In the genomic region with DNA sequence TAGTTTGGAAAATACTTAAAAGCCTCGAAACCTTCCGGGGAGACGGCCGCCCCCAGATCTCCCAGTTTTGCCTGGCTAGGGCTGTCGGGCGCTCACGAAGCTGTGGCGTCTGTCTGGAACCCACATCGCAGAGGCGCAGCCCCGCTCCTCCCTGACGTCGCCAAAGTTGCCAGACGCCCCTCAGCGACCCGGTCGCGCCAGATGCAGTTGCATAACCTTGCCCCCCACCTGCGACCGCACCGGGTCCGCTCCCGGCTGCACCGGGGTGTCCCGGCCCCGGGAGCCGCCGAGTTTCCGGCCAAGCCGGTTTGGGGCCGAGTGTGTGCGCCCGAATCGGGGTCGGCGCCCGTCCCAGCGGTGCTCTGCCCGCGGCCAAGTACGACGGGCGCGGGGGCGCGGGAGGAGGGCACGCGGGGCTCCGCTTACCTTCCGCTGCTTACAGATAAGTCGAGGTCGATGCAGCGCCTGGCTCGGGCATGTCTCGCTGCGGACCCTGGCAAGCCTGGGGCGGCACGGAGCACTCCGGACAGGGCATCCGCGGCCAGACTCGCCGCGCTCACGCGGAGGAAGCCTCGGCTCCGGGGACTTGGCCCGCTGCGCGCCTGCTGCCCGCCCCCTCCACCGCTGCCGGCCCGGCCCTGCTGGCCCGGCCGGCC, we compare ENCODE assay signal across 9 cellular contexts. TPM values are rescaled to one million over a fixed set of nuclear protein-coding genes. Genes with fewer than 3 reads are reported as not detected.
DNase-seq lines count a peak whose midpoint lies in the region; ATAC-seq and TF ChIP-seq lines count a peak whose summit lies in the region.
"Had no signal": no experiment of that assay in that cellular context is flagged by ENCODE, and none has a peak within 500 bp of the region (broad histone marks: within the 10 kb centered on the region; RNA-seq: fewer than 3 reads in every experiment).

No MANE protein-coding gene starts in this region.

- TF ChIP-seq POLR2A in right lobe of liver (IDR thresholded peaks at IDR 0.05) = no peak

- peak; percentile 20 for DNase-seq in NCI-H2171 (lab: John Stamatoyannopoulos, UW)
- DNase-seq in endodermal cell = peak; percentile 77
- DNase-seq in right lobe of liver = no peak
- DNase-seq in tibial artery = no peak
- DNase-seq in activated CD4-positive, alpha-beta T cell treated with anti-CD3 and anti-CD28 coated beads, Interleukin-2, amount 50 U/mL, for 1 hour = no peak
- no peak for DNase-seq in NCI-H510A treated with DMSO at 0.1 percent for 48 hours (lab: John Stamatoyannopoulos, UW)
- DNase-seq in activated T-cell treated with anti-CD3 and anti-CD28 coated beads, Interleukin-2, amount 50 U/mL, for 4 hours = no peak
- DNase-seq: stimulated activated CD8-positive, alpha-beta memory T cell treated with anti-CD3 and anti-CD28 coated beads, Interleukin-4, amount 100 ng/mL, for 48 hours had no signal

- H3K27ac Mint-ChIP-seq in endodermal cell = no peak overlapping the region
- H3K27ac Mint-ChIP-seq: activated T-helper 17 cell treated with anti-CD3 and anti-CD28 coated beads, Interleukin-2, amount 50 U/mL, for 72 hours had no signal

- peaks cover under 1% of the 10 kb centered on the region for H3K36me3 Mint-ChIP-seq in endodermal cell (ENCODE audit: low read depth)
- no peaks in the 10 kb centered on the region for H3K36me3 Mint-ChIP-seq in activated T-cell treated with anti-CD3 and anti-CD28 coated beads, Interleukin-2, amount 50 U/mL, for 4 hours (ENCODE audit: insufficient read depth)

- ATAC-seq in right lobe of liver = peak; percentile 31 to 46 (median 37)
- ATAC-seq in activated T-cell treated with anti-CD3 and anti-CD28 coated beads, Interleukin-2, amount 50 U/mL, for 4 hours = no peak
- ATAC-seq: activated T-helper 17 cell treated with anti-CD3 and anti-CD28 coated beads, Interleukin-2, amount 50 U/mL, for 72 hours had no signal

- intact Hi-C loops in right lobe of liver (cut with DNase I) = no loop called here
- intact Hi-C loops in tibial artery (cut with DNase I; ENCODE audit: low total_unique reads) = no loop called here

- H3K9me3 Mint-ChIP-seq in endodermal cell = no peaks in the 10 kb centered on the region
- no peaks in the 10 kb centered on the region for H3K9me3 Mint-ChIP-seq in activated T-cell treated with anti-CD3 and anti-CD28 coated beads, Interleukin-2, amount 50 U/mL, for 4 hours
- H3K9me3 Mint-ChIP-seq: activated T-helper 17 cell treated with anti-CD3 and anti-CD28 coated beads, Interleukin-2, amount 50 U/mL, for 72 hours had no signal

- H3K9me3 ChIP-seq in endodermal cell (ENCODE audit: control insufficient read depth, low read length) (no peaks in the 10 kb centered on the region), right lobe of liver (no peaks in the 10 kb centered on the region), tibial artery (no peaks in the 10 kb centered on the region)

- peaks cover 8% of the 10 kb centered on the region for H3K4me1 Mint-ChIP-seq in endodermal cell
- peaks cover 2% of the 10 kb centered on the region for H3K4me1 Mint-ChIP-seq in activated T-cell treated with anti-CD3 and anti-CD28 coated beads, Interleukin-2, amount 50 U/mL, for 4 hours (ENCODE audit: low read depth)
- H3K4me1 Mint-ChIP-seq: activated T-helper 17 cell treated with anti-CD3 and anti-CD28 coated beads, Interleukin-2, amount 50 U/mL, for 72 hours had no signal

- H3K4me3 Mint-ChIP-seq in endodermal cell = peak overlapping the region; percentile 61
- H3K4me3 Mint-ChIP-seq in activated T-cell treated with anti-CD3 and anti-CD28 coated beads, Interleukin-2, amount 50 U/mL, for 4 hours = no peak overlapping the region
- H3K4me3 Mint-ChIP-seq: activated T-helper 17 cell treated with anti-CD3 and anti-CD28 coated beads, Interleukin-2, amount 50 U/mL, for 72 hours had no signal

- H3K27me3 ChIP-seq in endodermal cell (ENCODE audit: control insufficient read depth, insufficient read depth, low read length, poor library complexity, severe bottlenecking) = peaks cover 42% of the 10 kb centered on the region
- no peaks in the 10 kb centered on the region for H3K27me3 ChIP-seq in right lobe of liver
- peaks cover 0 to 3% of the 10 kb centered on the region in 2 donors for H3K27me3 ChIP-seq in tibial artery

- H3K27ac ChIP-seq in endodermal cell (ENCODE audit: low read depth, low read length) = no peak overlapping the region
- no peak overlapping the region for H3K27ac ChIP-seq in right lobe of liver
- no peak overlapping the region for H3K27ac ChIP-seq in tibial artery

- H3K36me3 ChIP-seq in endodermal cell (ENCODE audit: control insufficient read depth, insufficient read depth, low read length) = no peaks in the 10 kb centered on the region
- H3K36me3 ChIP-seq in right lobe of liver = no peaks in the 10 kb centered on the region
- no peaks in the 10 kb centered on the region for H3K36me3 ChIP-seq in tibial artery

- H3K9ac ChIP-seq in endodermal cell (ENCODE audit: extremely low read depth, low read length, poor library complexity, severe bottlenecking) = peak overlapping the region; percentile 35

- peak overlapping the region; percentile 61 for H3K4me3 ChIP-seq in endodermal cell (ENCODE audit: low read length)
- H3K4me3 ChIP-seq in right lobe of liver = peak overlapping the region; percentile 23 to 41 (median 29)
- peak overlapping the region; percentile 40 to 51 for H3K4me3 ChIP-seq in tibial artery

- TF ChIP-seq CTCF in endodermal cell (conservative IDR thresholded peaks at IDR 0.05) = no peak
- no peak for TF ChIP-seq CTCF in right lobe of liver (IDR thresholded peaks at IDR 0.05)
- no peak for TF ChIP-seq CTCF in tibial artery (IDR thresholded peaks at IDR 0.05)

- H3K4me1 ChIP-seq in endodermal cell (ENCODE audit: control insufficient read depth, insufficient read depth, low read length) (peaks cover 6% of the 10 kb centered on the region), right lobe of liver (peaks cover 0 to 13% (median 0%) of the 10 kb centered on the region in 4 donors), tibial artery (peaks cover 0 to 23% (median 18%) of the 10 kb centered on the region in 4 donors)

- WGBS in endodermal cell (ENCODE audit: insufficient coverage in 1 of 2, insufficient read length in 1 of 2), 2 experiments = 0 to 1% methylated on average over 15 to 77 of the region's 77 CpGs
- 0% methylated on average over 9 of the region's 77 CpGs for WGBS in right lobe of liver (ENCODE audit: insufficient coverage, low coverage, low lambda C conversion rate, missing lambda C conversion rate)

- H3K27me3 Mint-ChIP-seq in endodermal cell (ENCODE audit: insufficient read depth) = peaks cover 39% of the 10 kb centered on the region
- H3K27me3 Mint-ChIP-seq in activated T-cell treated with anti-CD3 and anti-CD28 coated beads, Interleukin-2, amount 50 U/mL, for 4 hours (ENCODE audit: low read depth) = peaks cover 29% of the 10 kb centered on the region

RNA-seq across cellular contexts. Expression of a gene that starts 0.7 kb away (rescaled TPM):
- total RNA-seq in endodermal cell = under 1 TPM in 1 of 2 donors, not detected in 1; 0.09 TPM
- 0.21 TPM for polyA plus RNA-seq in endodermal cell (2013, experiment 1 of 2)
- polyA plus RNA-seq in endodermal cell (2013, experiment 2 of 2) = 0.21 TPM
- total RNA-seq in right lobe of liver = not detected
- not detected for total RNA-seq in activated T-cell treated with anti-CD3 and anti-CD28 coated beads, Interleukin-2, amount 50 U/mL, for 4 hours
- total RNA-seq: activated T-helper 17 cell treated with anti-CD3 and anti-CD28 coated beads, Interleukin-2, amount 50 U/mL, for 72 hours had no signal

Comparison
In these comparisons a context has a peak if more than half of its experiments do, and no peak if none do; other contexts are left out.
1. DNase-seq: peak in NCI-H2171 (single experiment) and endodermal cell (single experiment); none in right lobe of liver (0 of 3), tibial artery (0 of 2), activated CD4-positive, alpha-beta T cell treated with anti-CD3 and anti-CD28 coated beads, Interleukin-2, amount 50 U/mL, for 1 hour (single experiment), NCI-H510A treated with DMSO at 0.1 percent for 48 hours (single experiment) and activated T-cell treated with anti-CD3 and anti-CD28 coated beads, Interleukin-2, amount 50 U/mL, for 4 hours (single experiment).
2. ATAC-seq: peak in right lobe of liver (4 of 4); none in activated T-cell treated with anti-CD3 and anti-CD28 coated beads, Interleukin-2, amount 50 U/mL, for 4 hours (0 of 2).
3. Peak in every context shown above with its lines, with median percentiles within 50 percentile points of each other: H3K4me3 ChIP-seq.